Comparison of ENCODE assay signal across 28 cellular contexts in the genomic region with DNA sequence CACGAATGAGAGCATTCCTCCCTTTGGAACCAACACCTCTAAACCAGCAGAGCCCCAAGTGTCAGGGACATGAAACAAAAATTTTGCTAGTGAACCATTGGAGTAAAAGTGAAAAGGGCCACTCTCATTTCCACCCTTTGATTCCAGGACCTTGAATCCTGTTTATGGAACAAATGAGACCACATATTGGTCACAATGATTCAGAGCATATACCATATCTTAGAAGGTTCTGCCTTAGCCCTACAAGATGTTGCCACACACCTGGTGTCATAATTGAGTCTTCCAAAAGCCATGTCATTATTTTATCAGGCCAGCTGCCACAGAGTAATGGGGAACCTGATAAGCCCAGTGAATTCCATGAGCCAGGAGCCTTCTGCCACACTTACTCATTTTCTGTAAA.
"Had no signal": no experiment of that assay in that cellular context is flagged by ENCODE, and none has a peak within 500 bp of the region (broad histone marks: within the 10 kb centered on the region; RNA-seq: fewer than 3 reads in every experiment).

No MANE protein-coding gene starts in this region.

- H3K4me3 Mint-ChIP-seq: activated CD4-positive, alpha-beta memory T cell treated with anti-CD3 and anti-CD28 coated beads, Interleukin-2, amount 10 ng/mL, durations not matched to agents 7 days and 5 days; activated CD4-positive, alpha-beta T cell treated with anti-CD3 and anti-CD28 coated beads, Interleukin-2, amount 10 ng/mL, durations not matched to agents 7 days and 5 days; activated naive CD8-positive, alpha-beta T cell treated with anti-CD3 and anti-CD28 coated beads, Interleukin-2, amount 10 ng/mL, durations not matched to agents 7 days and 5 days; activated T-cell treated with anti-CD3 and anti-CD28 coated beads, Interleukin-2, amount 50 U/mL, for 24 hours; activated T-cell treated with anti-CD3 and anti-CD28 coated beads, Interleukin-2, amount 50 U/mL, for 72 hours; effector memory CD8-positive, alpha-beta T cell; WTC11 had no signal

- H3K27me3 Mint-ChIP-seq: activated T-cell treated with anti-CD3 and anti-CD28 coated beads, Interleukin-2, amount 50 U/mL, for 24 hours had no signal

- DNase-seq: activated CD4-positive, alpha-beta memory T cell treated with anti-CD3 and anti-CD28 coated beads, Interleukin-2, amount 10 ng/mL, durations not matched to agents 7 days and 5 days; activated CD4-positive, alpha-beta T cell treated with anti-CD3 and anti-CD28 coated beads for 1 hour; activated CD4-positive, alpha-beta T cell treated with anti-CD3 and anti-CD28 coated beads for 4 hours; activated CD4-positive, alpha-beta T cell treated with anti-CD3 and anti-CD28 coated beads, Interleukin-2, amount 10 ng/mL, durations not matched to agents 7 days and 5 days; activated CD4-positive, alpha-beta T cell treated with anti-CD3 and anti-CD28 coated beads, Interleukin-2, amount 50 U/mL, for 4 hours; activated CD8-positive, alpha-beta memory T cell treated with anti-CD3 and anti-CD28 coated beads, Interleukin-2, amount 50 U/mL, for 48 hours; activated gamma-delta T cell; activated naive CD4-positive, alpha-beta T cell treated with anti-CD3 and anti-CD28 coated beads, Interleukin-2, amount 50 U/mL, for 16 hours; activated naive CD4-positive, alpha-beta T cell treated with Interleukin-2 at 50 U/mL for 16 hours; activated naive CD8-positive, alpha-beta T cell treated with anti-CD3 and anti-CD28 coated beads, Interleukin-2, amount 10 ng/mL, durations not matched to agents 7 days and 5 days; activated T-cell treated with anti-CD3 and anti-CD28 coated beads for 4 hours; activated T-cell treated with anti-CD3 and anti-CD28 coated beads, Interleukin-2, amount 50 U/mL, for 24 hours; activated T-cell treated with anti-CD3 and anti-CD28 coated beads, Interleukin-2, amount 50 U/mL, for 72 hours; amniotic stem cell; anterior cingulate cortex; brain microvascular endothelial cell; caudate nucleus; cortex of kidney; dermis blood vessel endothelial cell; effector CD4-positive, alpha-beta T cell; effector memory CD8-positive, alpha-beta T cell; erythroblast; esophagus squamous epithelium; foreskin melanocyte; heart right ventricle; T-helper 2 cell had no signal

- H3K4me1 Mint-ChIP-seq: activated CD4-positive, alpha-beta memory T cell treated with anti-CD3 and anti-CD28 coated beads, Interleukin-2, amount 10 ng/mL, durations not matched to agents 7 days and 5 days; WTC11 had no signal

- H3K27ac Mint-ChIP-seq: activated CD4-positive, alpha-beta memory T cell treated with anti-CD3 and anti-CD28 coated beads, Interleukin-2, amount 10 ng/mL, durations not matched to agents 7 days and 5 days; activated CD4-positive, alpha-beta T cell treated with anti-CD3 and anti-CD28 coated beads, Interleukin-2, amount 10 ng/mL, durations not matched to agents 7 days and 5 days; activated naive CD8-positive, alpha-beta T cell treated with anti-CD3 and anti-CD28 coated beads, Interleukin-2, amount 10 ng/mL, durations not matched to agents 7 days and 5 days; activated T-cell treated with anti-CD3 and anti-CD28 coated beads, Interleukin-2, amount 50 U/mL, for 24 hours; activated T-cell treated with anti-CD3 and anti-CD28 coated beads, Interleukin-2, amount 50 U/mL, for 72 hours; effector memory CD8-positive, alpha-beta T cell; WTC11 had no signal

- ATAC-seq: activated T-cell treated with anti-CD3 and anti-CD28 coated beads, Interleukin-2, amount 50 U/mL, for 72 hours; effector memory CD8-positive, alpha-beta T cell; gastroesophageal sphincter; heart right ventricle; WTC11 had no signal
